ENCODE assay signal across 13 cellular contexts in the genomic region with DNA sequence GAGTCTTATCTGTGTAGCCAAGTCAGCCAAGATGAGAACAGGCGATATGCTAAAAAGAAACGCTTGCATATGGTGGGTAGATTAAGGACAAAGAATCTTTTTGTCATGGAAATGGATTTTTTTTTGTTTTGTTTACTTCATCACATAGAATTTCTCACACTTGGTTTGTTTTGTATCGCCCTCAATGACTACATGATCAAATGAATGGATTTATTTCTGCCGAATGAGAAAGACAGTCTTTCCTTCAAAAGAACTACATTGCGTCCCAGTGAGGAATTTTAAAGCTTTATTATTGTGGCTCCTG. TPM values are rescaled to one million over a fixed set of nuclear protein-coding genes. Genes with fewer than 3 reads are reported as not detected.
A peak's percentile ranks its signal among the peaks of the same experiment; 100 is the strongest.
DNase-seq lines count a peak whose midpoint lies in the region; ATAC-seq, FAIRE-seq and TF ChIP-seq lines count a peak whose summit lies in the region.
"Had no signal": no experiment of that assay in that cellular context is flagged by ENCODE, and none has a peak within 500 bp of the region (broad histone marks: within the 10 kb centered on the region; RNA-seq: fewer than 3 reads in every experiment).

No MANE protein-coding gene starts in this region.

- 8% methylated on average over 5 of the region's 5 CpGs for WGBS in SK-N-SH (ENCODE audit: low lambda C conversion rate)
- 0% methylated on average over 5 of the region's 5 CpGs; no CpG with 5 or more reads in 1 of the 2 experiments for WGBS in H1 (ENCODE audit: extremely low coverage in 1 of 2, insufficient coverage in 1 of 2, insufficient read length in 1 of 2, insufficient replicate concordance in 2 of 2, low coverage in 1 of 2, low lambda C conversion rate in 2 of 2, missing lambda C conversion rate in 1 of 2), 2 experiments

- H3K4me2 ChIP-seq in SK-N-SH = no peak overlapping the region
- peak overlapping the region; percentile 70 to 84 for H3K4me2 ChIP-seq in H1 (ENCODE audit: insufficient read depth in 1 of 2, low read depth in 2 of 2, low read length in 2 of 2)
- H3K4me2 ChIP-seq: KMS-11 had no signal

- peak overlapping the region in 1 of 3 experiments; percentile 63 for H3K27ac Mint-ChIP-seq in nephron

- H3K9me3 ChIP-seq in SK-N-SH (no peaks in the 10 kb centered on the region), NT2/D1 (ENCODE audit: insufficient read depth, low read length) (no peaks in the 10 kb centered on the region), H1 (ENCODE audit: insufficient read depth in 2 of 2, low read depth in 1 of 2, low read length in 1 of 2) (no peaks in the 10 kb centered on the region)
- H3K9me3 ChIP-seq: breast epithelium, lower lobe of right lung, transverse colon had no signal

- no peak overlapping the region for H2BK120ac ChIP-seq in H1 (replicated peaks; ENCODE audit: low read depth, low read length)

- no peak overlapping the region for H2BK5ac ChIP-seq in H1 (ENCODE audit: low read depth, low read length)

- H3K4me1 ChIP-seq in SK-N-SH (ENCODE audit: control insufficient read depth in 1 of 2, insufficient read depth in 2 of 2, low read depth in 1 of 2, low read length in 1 of 2) (no peaks in the 10 kb centered on the region), NT2/D1 (ENCODE audit: insufficient read depth, insufficient read length) (peaks cover 6% of the 10 kb centered on the region), H1 (replicated peaks in 1 of 4; ENCODE audit: control insufficient read depth in 3 of 4, insufficient read depth in 4 of 4, low read length in 3 of 4) (peaks cover 9 to 25% (median 21%) of the 10 kb centered on the region in 4 experiments)

- CTCF ChIA-PET in SK-N-SH (lab: Yijun Ruan, JAX) = no interaction called here
- CTCF ChIA-PET in H1 (lab: Charles Lee; ENCODE audit: partially characterized antibody) = interaction anchor here (0.6 to 1.6 kb wide), 5 partner anchors 9 to 320 kb away, joined by 3 to 4 read pairs (median 3); no protein-coding TSS in a partner anchor

- H4K20me1 ChIP-seq in SK-N-SH (ENCODE audit: insufficient read depth) (no peaks in the 10 kb centered on the region), H1 (replicated peaks in 1 of 2; ENCODE audit: control insufficient read depth in 1 of 2, insufficient read depth in 2 of 2, low read length in 2 of 2) (peaks cover 7 to 15% of the 10 kb centered on the region in 2 experiments)

- H3F3A ChIP-seq in SK-N-SH (replicated peaks; ENCODE audit: insufficient read depth) = no peaks in the 10 kb centered on the region

- H3K4me3 Mint-ChIP-seq in nephron = peak overlapping the region; percentile 66 to 78 (median 74)

- H3K79me1 ChIP-seq in H1 (ENCODE audit: low read depth, low read length) = peaks cover 4% of the 10 kb centered on the region; the same call in 1 of the 2 replicates

- H2BK12ac ChIP-seq in H1 (ENCODE audit: low read depth, low read length) = peak overlapping the region; percentile 10; the same call in 1 of the 2 replicates

- H3K23ac ChIP-seq in H1 (ENCODE audit: insufficient read length) = no peak overlapping the region

- no peak overlapping the region for H2BK20ac ChIP-seq in H1 (ENCODE audit: low read length)

- DNase-seq in SK-N-SH = no peak
- DNase-seq in NT2/D1 (ENCODE audit: low read depth, low spot score) = no peak
- no peak for DNase-seq in H1 (ENCODE audit: low read depth in 1 of 2, low spot score in 2 of 2)
- no peak for DNase-seq in HK-2 (ENCODE audit: unreplicated experiment)
- DNase-seq in middle frontal gyrus (ENCODE audit: extremely low spot score, low spot score) = no peak
- DNase-seq: lower lobe of right lung, transverse colon had no signal

- H3K4me3 ChIP-seq in SK-N-SH (ENCODE audit: low read depth in 2 of 2, low read length in 1 of 2) (no peak overlapping the region), NT2/D1 (ENCODE audit: insufficient read length, low read depth) (peak overlapping the region; percentile 84), H1 (ENCODE audit: extremely low read depth in 1 of 4, insufficient read depth in 2 of 4, low read depth in 3 of 4, low read length in 4 of 4) (peak overlapping the region; percentile 68 to 93 (median 75))
- H3K4me3 ChIP-seq: lower lobe of right lung had no signal

- H2BK15ac ChIP-seq in H1 (ENCODE audit: low read length) = no peak overlapping the region

- no peak for TF ChIP-seq EP300 in SK-N-SH (IDR thresholded peaks at IDR 0.05; ENCODE audit: borderline replicate concordance in 1 of 2, low read depth in 1 of 2, low read length in 1 of 2)
- no peak for TF ChIP-seq EP300 in H1 (IDR thresholded peaks at IDR 0.05; ENCODE audit: borderline replicate concordance in 1 of 2, low read depth in 2 of 2, low read length in 2 of 2)

- POLR2A ChIA-PET in SK-N-SH (lab: Yijun Ruan, JAX) (no interaction called here), H1 (lab: Charles Lee; ENCODE audit: partially characterized antibody) (interaction anchor here (1.1 to 1.8 kb wide), 4 partner anchors 9 to 416 kb away, joined by 3 to 5 read pairs (median 3); no protein-coding TSS in a partner anchor)

- H3K9me3 Mint-ChIP-seq in nephron = peaks cover 8% of the 10 kb centered on the region

- H3K18ac ChIP-seq in H1 (ENCODE audit: extremely low read depth, low read length) = peak overlapping the region; percentile 40; the same call in 1 of the 2 replicates

- H4K5ac ChIP-seq in H1 (ENCODE audit: insufficient read length, low read depth, low read length) = no peak overlapping the region

- H3K4ac ChIP-seq in H1 (replicated peaks; ENCODE audit: insufficient read length, low read depth, low read length) = no peak overlapping the region

- H3K27me3 ChIP-seq in SK-N-SH (ENCODE audit: insufficient read depth) = peaks cover 70% of the 10 kb centered on the region
- H3K27me3 ChIP-seq in NT2/D1 (ENCODE audit: insufficient read depth, insufficient read length) = peaks cover 12% of the 10 kb centered on the region
- H3K27me3 ChIP-seq in H1 (replicated peaks in 1 of 4; ENCODE audit: control insufficient read depth in 3 of 4, extremely low read depth in 1 of 4, insufficient read depth in 3 of 4, low read length in 3 of 4) = peaks cover 10 to 29% (median 22%) of the 10 kb centered on the region in 4 experiments

- H2AK5ac ChIP-seq in H1 (ENCODE audit: low read depth, low read length) = 0 out of 2 replicates have a peak overlapping the region, but pooled peaks have one; percentile 39

- TF ChIP-seq RAD21 in SK-N-SH (IDR thresholded peaks at IDR 0.05; ENCODE audit: low read length) (no peak), H1 (IDR thresholded peaks at IDR 0.05 in 1 of 2, conservative IDR thresholded peaks at IDR 0.05 in 1 of 2; ENCODE audit: low read depth in 2 of 2, low read length in 2 of 2) (no peak)

- H3K23me2 ChIP-seq in H1 (ENCODE audit: low read depth, low read length) = peaks cover 30% of the 10 kb centered on the region

- H3K79me2 ChIP-seq in SK-N-SH (ENCODE audit: insufficient read depth) (no peaks in the 10 kb centered on the region), H1 (ENCODE audit: control insufficient read depth in 1 of 2, insufficient read depth in 2 of 2, low read length in 2 of 2) (peaks cover 0 to 59% of the 10 kb centered on the region in 2 experiments; a peak in 3 of 4 replicates)

- peak in 1 of 2 experiments; percentile 27; a peak in 1 of 3 replicates for TF ChIP-seq POLR2A in H1 (IDR thresholded peaks at IDR 0.05; ENCODE audit: control extremely low read depth in 1 of 2, low read depth in 2 of 2, low read length in 2 of 2)

- H3K4me1 Mint-ChIP-seq in nephron = peaks cover 20% of the 10 kb centered on the region

- FAIRE-seq in H1 (lab: Jason Lieb, UNC) = no peak

- H3K56ac ChIP-seq in H1 (replicated peaks; ENCODE audit: insufficient read length, low read depth, low read length) = no peak overlapping the region

- H3K27ac ChIP-seq in SK-N-SH (ENCODE audit: low read depth in 2 of 2, low read length in 1 of 2) (no peak overlapping the region), H1 (ENCODE audit: low read depth, low read length) (no peak overlapping the region)
- H3K27ac ChIP-seq: breast epithelium, KMS-11, lower lobe of right lung, transverse colon had no signal

- no peak overlapping the region for H4K91ac ChIP-seq in H1 (replicated peaks; ENCODE audit: insufficient read length, low read length)

- no peak for ATAC-seq in SK-N-SH treated with all-trans-retinoic acid at 6 μM for 48 hours
- no peak for ATAC-seq in GM21367 (IDR thresholded peaks at IDR 0.05; ENCODE audit: unreplicated experiment)
- ATAC-seq: lower lobe of right lung had no signal

- H3K36me3 ChIP-seq in SK-N-SH (replicated peaks in 1 of 2; ENCODE audit: control insufficient read depth in 1 of 2, insufficient read depth in 2 of 2, low read length in 1 of 2) (no peaks in the 10 kb centered on the region), NT2/D1 (ENCODE audit: insufficient read depth, insufficient read length, low read length) (peaks cover 12% of the 10 kb centered on the region), H1 (ENCODE audit: control insufficient read depth in 2 of 4, insufficient read depth in 4 of 4, low read length in 3 of 4) (no peaks in the 10 kb centered on the region; a peak in 1 of 8 replicates)
- H3K36me3 ChIP-seq: breast epithelium, lower lobe of right lung, transverse colon had no signal

- H3K27me3 Mint-ChIP-seq in nephron (ENCODE audit: low read depth) = peaks cover 82% of the 10 kb centered on the region

- H3K36me3 Mint-ChIP-seq in nephron (ENCODE audit: low read depth) = no peaks in the 10 kb centered on the region

- no peaks in the 10 kb centered on the region for H3K9me2 ChIP-seq in SK-N-SH

- no peak overlapping the region for H4K8ac ChIP-seq in H1 (ENCODE audit: extremely low read depth, insufficient read depth, low read length)

- no peak overlapping the region for H2AFZ ChIP-seq in SK-N-SH (ENCODE audit: low read depth)
- H2AFZ ChIP-seq in H1 (ENCODE audit: low read length) = no peak overlapping the region

- no peak overlapping the region for H3K14ac ChIP-seq in H1 (ENCODE audit: insufficient read length)

- H3K9ac ChIP-seq in SK-N-SH (no peak overlapping the region), NT2/D1 (ENCODE audit: insufficient read length, low read depth) (peak overlapping the region; percentile 97), H1 (replicated peaks in 1 of 4; ENCODE audit: extremely low read depth in 1 of 4, low read depth in 3 of 4, low read length in 3 of 4) (peak overlapping the region in 2 of 4 experiments; percentile 41 to 73; a peak in 3 of 7 replicates)
- H3K9ac ChIP-seq: KMS-11 had no signal

- TF ChIP-seq CTCF in SK-N-SH (IDR thresholded peaks at IDR 0.05) = no peak
- TF ChIP-seq CTCF in H1 (IDR thresholded peaks at IDR 0.05; ENCODE audit: control extremely low read depth in 1 of 3, insufficient read depth in 1 of 3, low read depth in 1 of 3, low read length in 3 of 3) = no peak
- no peak for TF ChIP-seq CTCF in nephron (IDR thresholded peaks at IDR 0.05; ENCODE audit: unreplicated experiment in 3 of 3)

RNA-seq across cellular contexts. Expression of a gene that starts 2.0 kb away (rescaled TPM):
- not detected in 2 replicates for polyA plus RNA-seq in SK-N-SH (2012; rRNA removed)
- polyA plus RNA-seq in SK-N-SH (2012; cell fraction: cytosol; rRNA removed) = not detected in 2 replicates
- polyA plus RNA-seq in SK-N-SH (2012; cell fraction: nucleus; rRNA removed) = not detected in 2 replicates
- total RNA-seq in H1 (2021; fragmentation: NEBNext Ultra II Directional; extraction: Animal tissue kit (Norgen Biotek cat#: 25700)) = 46.4 and 54.5 TPM in 2 replicates
- 10.5 and 24.5 TPM in 2 replicates for polyA plus RNA-seq in H1 (2011; rRNA removed)
- 13.8 TPM for polyA plus RNA-seq in H1 (2011; cell fraction: cytosol; rRNA removed)
- polyA plus RNA-seq in H1 (2011; cell fraction: nucleus; rRNA removed) = 44.0 TPM
- polyA plus RNA-seq in H1 (2012, experiment 1 of 2) = 21.6 to 25.4 TPM (median 23.5 TPM) in 4 replicates
- 10.1 TPM for polyA plus RNA-seq in H1 (2012, experiment 2 of 2)
- polyA plus RNA-seq in H1 (2013, experiment 1 of 2) = 19.9 TPM
- polyA plus RNA-seq in H1 (2013, experiment 2 of 2) = 18.1 TPM
- polyA minus RNA-seq in H1 (2011; rRNA and poly(A)+ RNA removed) = 8.5 and 12.3 TPM in 2 replicates
- polyA minus RNA-seq in H1 (2011; cell fraction: cytosol; rRNA and poly(A)+ RNA removed) = 41.6 TPM
- polyA minus RNA-seq in H1 (2011; cell fraction: nucleus; rRNA and poly(A)+ RNA removed) = 48.0 TPM
- total RNA-seq: A172, breast epithelium, lower lobe of right lung had no signal

Comparison
In these comparisons a context has a peak if more than half of its experiments do, and no peak if none do; other contexts are left out.
1. H3K4me3 ChIP-seq: peak in NT2/D1 (single experiment) and H1 (4 of 4); none in SK-N-SH (0 of 2).
2. RNA of a gene that starts 2.0 kb away (polyA plus RNA-seq): 10.1 to 44.0 TPM in H1; not detected in SK-N-SH; every median in the first group is over 10 times any median in the second.